27 cellular contexts compared by ENCODE assay signal in genomic region chr7:157446322-157446721, GRCh38.
"Had no signal": no experiment of that assay in that cellular context is flagged by ENCODE, and none has a peak within 500 bp of the region (broad histone marks: within the 10 kb centered on the region; RNA-seq: fewer than 3 reads in every experiment).

No MANE protein-coding gene starts in this region.

- H3K27me3 ChIP-seq: breast epithelium, foreskin keratinocyte, right atrium auricular region had no signal

- H3K36me3 Mint-ChIP-seq: activated naive CD4-positive, alpha-beta T cell treated with anti-CD3 and anti-CD28 coated beads, Interleukin-2, amount 10 ng/mL, durations not matched to agents 7 days and 5 days; activated naive CD8-positive, alpha-beta T cell treated with anti-CD3 and anti-CD28 coated beads, Interleukin-2, amount 10 ng/mL, durations not matched to agents 7 days and 5 days; stimulated activated memory B cell treated with anti-CD40 and anti-IgM and Interleukin-4, amounts not matched to agents 10 μg/mL and 1 μg/mL and 100 μg/mL, for 72 hours had no signal

- FAIRE-seq: islet of Langerhans had no signal

- H2AFZ ChIP-seq: parathyroid adenoma had no signal

- H3K79me2 ChIP-seq: parathyroid adenoma had no signal

- H3K9me3 Mint-ChIP-seq: activated T-cell treated with anti-CD3 and anti-CD28 coated beads, Interleukin-2, amount 50 U/mL, for 72 hours; dendritic cell treated with granulocyte-macrophage colony-stimulating factor and Interleukin-4, amounts not matched to agents 40 ng/mL and 50 ng/mL, for 4 days; stimulated activated naive CD8-positive, alpha-beta T cell treated with anti-CD3 and anti-CD28 coated beads, Interleukin-15, amount 100 ng/mL, for 72 hours; T-helper 2 cell treated with Interferon-gamma antibody and Interleukin-4, amounts not matched to agents 5 μg/mL and 100 μg/mL, for 36 hours had no signal

- H3K9ac ChIP-seq: parathyroid adenoma had no signal

- DNase-seq: activated B cell treated with CpG ODN at 0.5 μM for 24 hours; activated CD4-positive, alpha-beta T cell treated with anti-CD3 and anti-CD28 coated beads, Interleukin-2, amount 50 U/mL, for 1 hour; activated naive CD4-positive, alpha-beta T cell treated with anti-CD3 and anti-CD28 coated beads, Interleukin-2, amount 10 ng/mL, durations not matched to agents 7 days and 5 days; activated naive CD8-positive, alpha-beta T cell treated with anti-CD3 and anti-CD28 coated beads, Interleukin-2, amount 10 ng/mL, durations not matched to agents 7 days and 5 days; activated T-cell treated with anti-CD3 and anti-CD28 coated beads, Interleukin-2, amount 50 U/mL, for 72 hours; central memory CD4-positive, alpha-beta T cell; endodermal cell; foreskin keratinocyte; heart right ventricle; midbrain; naive thymus-derived CD4-positive, alpha-beta T cell; nucleus accumbens; stimulated activated CD4-positive, alpha-beta T cell treated with anti-CD3 and anti-CD28 coated beads, Interleukin-12 subunit alpha, Interleukin-12 subunit beta, amount 100 ng/mL, for 4 hours; stimulated activated CD4-positive, alpha-beta T cell treated with anti-CD3 and anti-CD28 coated beads, Interleukin-4, amount 100 ng/mL, for 24 hours; stimulated activated naive CD8-positive, alpha-beta T cell treated with anti-CD3 and anti-CD28 coated beads, Interleukin-15, amount 100 ng/mL, for 72 hours; substantia nigra; T-helper 1 cell; tibial artery had no signal

- H3K27ac Mint-ChIP-seq: activated B cell treated with CpG ODN at 0.5 μM for 24 hours; activated naive CD4-positive, alpha-beta T cell treated with anti-CD3 and anti-CD28 coated beads, Interleukin-2, amount 10 ng/mL, durations not matched to agents 7 days and 5 days; activated naive CD8-positive, alpha-beta T cell treated with anti-CD3 and anti-CD28 coated beads, Interleukin-2, amount 10 ng/mL, durations not matched to agents 7 days and 5 days; activated T-cell treated with anti-CD3 and anti-CD28 coated beads, Interleukin-2, amount 50 U/mL, for 72 hours; dendritic cell treated with granulocyte-macrophage colony-stimulating factor and Interleukin-4, amounts not matched to agents 40 ng/mL and 50 ng/mL, for 4 days; endodermal cell; naive thymus-derived CD4-positive, alpha-beta T cell; stimulated activated memory B cell treated with anti-CD40 and anti-IgM and Interleukin-4, amounts not matched to agents 10 μg/mL and 1 μg/mL and 100 μg/mL, for 72 hours; stimulated activated naive CD8-positive, alpha-beta T cell treated with anti-CD3 and anti-CD28 coated beads, Interleukin-15, amount 100 ng/mL, for 72 hours; T-helper 2 cell treated with Interferon-gamma antibody and Interleukin-4, amounts not matched to agents 5 μg/mL and 100 μg/mL, for 36 hours had no signal

- H3K9me3 ChIP-seq: esophagus muscularis mucosa, heart right ventricle, right atrium auricular region, tibial artery had no signal

- H3K4me3 Mint-ChIP-seq: activated B cell treated with CpG ODN at 0.5 μM for 24 hours; activated naive CD4-positive, alpha-beta T cell treated with anti-CD3 and anti-CD28 coated beads, Interleukin-2, amount 10 ng/mL, durations not matched to agents 7 days and 5 days; activated naive CD8-positive, alpha-beta T cell treated with anti-CD3 and anti-CD28 coated beads, Interleukin-2, amount 10 ng/mL, durations not matched to agents 7 days and 5 days; activated T-cell treated with anti-CD3 and anti-CD28 coated beads, Interleukin-2, amount 50 U/mL, for 72 hours; dendritic cell treated with granulocyte-macrophage colony-stimulating factor and Interleukin-4, amounts not matched to agents 40 ng/mL and 50 ng/mL, for 4 days; endodermal cell; naive thymus-derived CD4-positive, alpha-beta T cell; neural crest cell; stimulated activated memory B cell treated with anti-CD40 and anti-IgM and Interleukin-4, amounts not matched to agents 10 μg/mL and 1 μg/mL and 100 μg/mL, for 72 hours; stimulated activated naive CD8-positive, alpha-beta T cell treated with anti-CD3 and anti-CD28 coated beads, Interleukin-15, amount 100 ng/mL, for 72 hours; T-helper 2 cell treated with Interferon-gamma antibody and Interleukin-4, amounts not matched to agents 5 μg/mL and 100 μg/mL, for 36 hours had no signal

- H3K4me1 ChIP-seq: breast epithelium, esophagus muscularis mucosa, foreskin keratinocyte, heart right ventricle, parathyroid adenoma, right atrium auricular region, tibial artery had no signal

- H3K27me3 Mint-ChIP-seq: stimulated activated naive CD8-positive, alpha-beta T cell treated with anti-CD3 and anti-CD28 coated beads, Interleukin-15, amount 100 ng/mL, for 72 hours had no signal

- ATAC-seq: activated T-cell treated with anti-CD3 and anti-CD28 coated beads, Interleukin-2, amount 50 U/mL, for 72 hours; foreskin keratinocyte; heart right ventricle; naive thymus-derived CD4-positive, alpha-beta T cell; stimulated activated naive CD8-positive, alpha-beta T cell treated with anti-CD3 and anti-CD28 coated beads, Interleukin-15, amount 100 ng/mL, for 72 hours had no signal

- H3K27ac ChIP-seq: breast epithelium, esophagus muscularis mucosa, foreskin keratinocyte, heart right ventricle, parathyroid adenoma, right atrium auricular region, tibial artery had no signal

- H3K36me3 ChIP-seq: breast epithelium, esophagus muscularis mucosa, heart right ventricle, right atrium auricular region, tibial artery had no signal

- H3K4me3 ChIP-seq: breast epithelium, esophagus muscularis mucosa, heart right ventricle, right atrium auricular region, tibial artery had no signal

- H3K4me1 Mint-ChIP-seq: activated B cell treated with CpG ODN at 0.5 μM for 24 hours; activated naive CD4-positive, alpha-beta T cell treated with anti-CD3 and anti-CD28 coated beads, Interleukin-2, amount 10 ng/mL, durations not matched to agents 7 days and 5 days; activated naive CD8-positive, alpha-beta T cell treated with anti-CD3 and anti-CD28 coated beads, Interleukin-2, amount 10 ng/mL, durations not matched to agents 7 days and 5 days; endodermal cell; naive thymus-derived CD4-positive, alpha-beta T cell; stimulated activated memory B cell treated with anti-CD40 and anti-IgM and Interleukin-4, amounts not matched to agents 10 μg/mL and 1 μg/mL and 100 μg/mL, for 72 hours; stimulated activated naive CD8-positive, alpha-beta T cell treated with anti-CD3 and anti-CD28 coated beads, Interleukin-15, amount 100 ng/mL, for 72 hours had no signal
